25 cellular contexts compared by ENCODE assay signal in the genomic region with DNA sequence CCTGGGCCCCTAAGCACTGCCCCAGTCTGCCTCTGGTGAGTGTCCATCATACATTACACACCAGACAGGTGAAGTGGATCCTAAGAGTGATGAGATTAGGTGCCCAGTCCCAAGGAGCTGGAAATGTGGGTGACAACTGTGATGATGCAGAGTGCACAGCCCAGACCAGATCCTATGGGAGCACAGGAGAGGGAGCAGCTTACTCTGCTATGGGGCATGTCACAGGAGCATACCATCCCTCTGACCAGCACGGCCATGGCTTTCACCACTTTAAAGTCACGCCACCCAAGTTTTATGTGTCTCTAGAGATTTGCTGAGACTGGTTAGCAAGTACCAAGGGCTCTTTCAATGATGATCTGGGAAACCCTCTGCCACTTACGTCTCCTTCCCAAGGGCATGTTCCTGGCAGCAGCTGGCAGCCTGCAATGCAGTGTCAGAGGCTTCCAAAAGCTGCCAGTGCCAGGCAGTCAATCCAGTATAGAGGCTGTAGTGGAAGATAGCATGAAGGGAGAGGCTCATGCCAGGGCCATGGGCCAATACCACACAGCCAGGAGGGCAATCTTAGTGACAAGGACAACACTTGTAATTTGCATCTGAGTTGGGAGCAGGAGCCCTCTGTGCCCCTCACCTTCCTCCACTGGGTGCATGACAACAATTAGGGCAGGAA. TPM values are rescaled to one million over a fixed set of nuclear protein-coding genes. Genes with fewer than 3 reads are reported as not detected.
A peak's percentile ranks its signal among the peaks of the same experiment; 100 is the strongest.
DNase-seq lines count a peak whose midpoint lies in the region; ATAC-seq and TF ChIP-seq lines count a peak whose summit lies in the region.
"Had no signal": no experiment of that assay in that cellular context is flagged by ENCODE, and none has a peak within 500 bp of the region (broad histone marks: within the 10 kb centered on the region; RNA-seq: fewer than 3 reads in every experiment).

No MANE protein-coding gene starts in this region.

- no peaks in the 10 kb centered on the region for H3K36me3 ChIP-seq in lower lobe of right lung
- no peaks in the 10 kb centered on the region for H3K36me3 ChIP-seq in PC-9 (ENCODE audit: low read depth)
- H3K36me3 ChIP-seq: breast epithelium, thyroid gland had no signal

- H3K9me3 ChIP-seq in lower lobe of right lung, result no peaks in the 10 kb centered on the region
- no peaks in the 10 kb centered on the region for H3K9me3 ChIP-seq in PC-9 (ENCODE audit: insufficient read depth, low read depth)
- H3K9me3 ChIP-seq: thyroid gland had no signal

- no peak overlapping the region for H3K4me3 ChIP-seq in lower lobe of right lung
- no peak overlapping the region for H3K4me3 ChIP-seq in PC-9
- H3K4me3 ChIP-seq: breast epithelium, GM23338, thyroid gland had no signal

- H3K27me3 ChIP-seq in lower lobe of right lung (ENCODE audit: low read depth) (no peaks in the 10 kb centered on the region), PC-9 (ENCODE audit: insufficient read depth, low read depth) (peaks cover 5% of the 10 kb centered on the region; the same call in 1 of the 2 replicates)
- H3K27me3 ChIP-seq: breast epithelium, thyroid gland had no signal

- no TSS peak for BruUV-seq in PC-9 (replicated peaks; lab: Mats Ljungman, UMichigan)

- H3K4me1 ChIP-seq in lower lobe of right lung (no peaks in the 10 kb centered on the region), PC-9 (replicated peaks; ENCODE audit: insufficient read depth) (no peaks in the 10 kb centered on the region)
- H3K4me1 ChIP-seq: breast epithelium, thyroid gland had no signal

- CTCF ChIA-PET in PC-9 (lab: Charles Lee), result no interaction called here

- H3F3A ChIP-seq in PC-9 (ENCODE audit: insufficient read depth, low read depth), result no peaks in the 10 kb centered on the region

- H3K27ac ChIP-seq in lower lobe of right lung, result no peak overlapping the region
- H3K27ac ChIP-seq in PC-9, result no peak overlapping the region
- H3K27ac ChIP-seq: breast epithelium, thyroid gland had no signal

- DNase-seq in NCI-H524 (lab: John Stamatoyannopoulos, UW), result peak; percentile 9 to 45
- no peak for DNase-seq in NCI-H524 treated with DMSO at 0.1 percent for 48 hours (lab: John Stamatoyannopoulos, UW)
- peak; percentile 30 for DNase-seq in cerebellar cortex (ENCODE audit: low spot score)
- no peak for DNase-seq in lower lobe of right lung
- DNase-seq in SKM-1 (lab: John Stamatoyannopoulos, UW; ENCODE audit: unreplicated experiment), result no peak
- no peak for DNase-seq in kidney glomerular epithelial cell (lab: John Stamatoyannopoulos, UW)
- no peak for DNase-seq in PC-9
- DNase-seq: activated naive CD4-positive, alpha-beta T cell treated with Interleukin-2 at 50 U/mL for 16 hours; activated T-cell treated with anti-CD3 and anti-CD28 coated beads, Interleukin-2, amount 50 U/mL, for 4 hours; CD8-positive, alpha-beta memory T cell; cortex of kidney; DND-41; Kasumi-1; NCI-H1930; NCI-H82; stimulated activated CD4-positive, alpha-beta T cell treated with anti-CD3 and anti-CD28 coated beads, Interleukin-2, amount 100 ng/mL, for 48 hours; stimulated activated naive CD4-positive, alpha-beta T cell; T-helper 1 cell had no signal

- no peaks in the 10 kb centered on the region for H3K9me2 ChIP-seq in PC-9 (ENCODE audit: insufficient read depth)

- no peak overlapping the region for H3K4me2 ChIP-seq in PC-9
- H3K4me2 ChIP-seq: GM23338 had no signal

- no peak for TF ChIP-seq CTCF in lower lobe of right lung (IDR thresholded peaks at IDR 0.05)
- no peak for TF ChIP-seq CTCF in PC-9 (conservative IDR thresholded peaks at IDR 0.05)

- no peaks in the 10 kb centered on the region for H3K79me2 ChIP-seq in PC-9 (ENCODE audit: low read depth)

- H2AFZ ChIP-seq in PC-9, result no peak overlapping the region
- H2AFZ ChIP-seq: GM23338 had no signal

- no peaks in the 10 kb centered on the region for H4K20me1 ChIP-seq in PC-9 (ENCODE audit: insufficient read depth)

- ATAC-seq in lower lobe of right lung, result peak; percentile 14 to 23
- no peak for ATAC-seq in HG03571 (IDR thresholded peaks at IDR 0.05; ENCODE audit: unreplicated experiment)
- ATAC-seq: activated CD4-positive, alpha-beta T cell treated with anti-CD3 and anti-CD28 coated beads for 36 hours; activated T-cell treated with anti-CD3 and anti-CD28 coated beads, Interleukin-2, amount 50 U/mL, for 4 hours had no signal

- intact Hi-C loops in lower lobe of right lung (cut with DNase I) (no loop called here), PC-9 (cut with micrococcal nuclease; ENCODE audit: unreplicated experiment) (no loop called here)

- POLR2A ChIA-PET in PC-9 (lab: Charles Lee; ENCODE audit: unreplicated experiment), result no interaction called here

RNA-seq across cellular contexts. Expression of a gene that starts 40.2 kb away (rescaled TPM):
- total RNA-seq in lower lobe of right lung, result 1.4 TPM
- not detected in 2 replicates for total RNA-seq in PC-9 (2021)
- total RNA-seq: A172; activated CD4-positive, alpha-beta T cell treated with anti-CD3 and anti-CD28 coated beads for 36 hours; activated CD8-positive, alpha-beta memory T cell treated with anti-CD3 and anti-CD28 coated beads for 36 hours; activated T-cell treated with anti-CD3 and anti-CD28 coated beads, Interleukin-2, amount 50 U/mL, for 4 hours; CD8-positive, alpha-beta memory T cell had no signal

Comparison
In these comparisons a context has a peak if more than half of its experiments do, and no peak if none do; other contexts are left out.
1. DNase-seq: peak in NCI-H524 (2 of 2) and cerebellar cortex (single experiment); none in NCI-H524 treated with DMSO at 0.1 percent for 48 hours (single experiment), lower lobe of right lung (single experiment), SKM-1 (single experiment), kidney glomerular epithelial cell (single experiment) and PC-9 (0 of 2).